Comparison of ENCODE assay signal across 8 cellular contexts in the genomic region with DNA sequence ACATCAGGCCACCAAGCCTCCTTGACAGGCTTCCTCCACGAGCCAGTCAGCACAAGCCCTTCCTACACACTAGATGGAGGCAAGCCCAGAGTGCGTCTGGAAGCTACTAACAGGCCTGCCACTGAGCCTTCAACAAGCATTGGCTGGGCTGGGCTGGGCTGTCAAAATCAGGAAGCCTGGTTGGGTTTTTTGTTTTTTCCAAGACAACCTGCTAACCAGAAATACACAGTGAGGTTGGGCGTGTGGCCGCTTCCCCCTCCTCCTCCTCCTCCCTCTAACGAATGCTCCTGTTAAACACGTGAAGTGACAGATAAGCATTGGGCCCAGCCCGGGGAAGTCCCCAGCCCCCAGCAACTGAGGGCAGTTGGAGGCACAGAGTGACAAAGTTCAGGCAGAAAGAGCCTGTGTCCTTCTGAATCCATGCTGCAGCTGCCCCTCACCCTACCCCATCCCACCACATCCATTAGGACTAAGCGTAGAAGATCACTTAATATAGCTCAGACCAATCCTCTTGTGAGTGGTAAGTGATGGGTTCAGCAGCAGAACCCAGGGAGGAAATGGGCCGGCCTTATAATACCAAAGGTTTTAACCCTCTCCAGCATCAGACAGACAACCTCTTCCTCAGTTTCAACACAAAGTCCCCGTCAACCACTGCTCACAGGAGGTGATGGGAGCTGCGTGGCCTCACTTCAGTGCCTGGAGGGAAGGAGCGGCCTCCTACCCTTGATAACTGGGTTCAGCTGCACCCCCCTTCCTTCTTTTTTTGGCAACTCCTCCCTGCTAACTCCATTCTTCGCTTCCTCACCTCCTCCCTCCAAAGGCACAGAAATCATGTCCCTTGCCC. TPM values are rescaled to one million over a fixed set of nuclear protein-coding genes. Genes with fewer than 3 reads are reported as not detected.
DNase-seq lines count a peak whose midpoint lies in the region; ATAC-seq and TF ChIP-seq lines count a peak whose summit lies in the region.

No MANE protein-coding gene starts in this region.

- peaks cover 56% of the 10 kb centered on the region for H3K4me1 Mint-ChIP-seq in activated naive CD4-positive, alpha-beta T cell treated with anti-CD3 and anti-CD28 coated beads, Interleukin-2, amount 10 ng/mL, durations not matched to agents 7 days and 5 days

- DNase-seq in RPMI8226 = peak; percentile 50
- peak; percentile 92 for DNase-seq in activated naive CD4-positive, alpha-beta T cell treated with anti-CD3 and anti-CD28 coated beads, Interleukin-2, amount 10 ng/mL, durations not matched to agents 7 days and 5 days
- peak; percentile 91 for DNase-seq in right atrium auricular region (ENCODE audit: low spot score)
- peak; percentile 42 to 64 for DNase-seq in gastrocnemius medialis
- DNase-seq in DMS79 (lab: John Stamatoyannopoulos, UW) = no peak
- no peak for DNase-seq in NCI-H2171 (lab: John Stamatoyannopoulos, UW)

- no peak for TF ChIP-seq CTCF in right atrium auricular region (IDR thresholded peaks at IDR 0.05)
- TF ChIP-seq CTCF in gastrocnemius medialis (IDR thresholded peaks at IDR 0.05 in 4 of 5, conservative IDR thresholded peaks at IDR 0.05 in 1 of 5) = no peak

- H3K27ac ChIP-seq in right atrium auricular region (peak overlapping the region; percentile 88 to 94), gastrocnemius medialis (peak overlapping the region; percentile 75 to 93 (median 82))

- H3K4me3 ChIP-seq in right atrium auricular region (peak overlapping the region; percentile 48 to 59), gastrocnemius medialis (peak overlapping the region; percentile 35 to 62 (median 53))

- in situ Hi-C loops in gastrocnemius medialis (cut with MboI; ENCODE audit: low sequenced_read_pairs in 4 of 4) = no loop called here

- H3K27me3 ChIP-seq in right atrium auricular region (no peaks in the 10 kb centered on the region), gastrocnemius medialis (no peaks in the 10 kb centered on the region)

- H3K9me3 ChIP-seq in right atrium auricular region (no peaks in the 10 kb centered on the region), gastrocnemius medialis (no peaks in the 10 kb centered on the region)

- H3K27ac Mint-ChIP-seq in activated naive CD4-positive, alpha-beta T cell treated with anti-CD3 and anti-CD28 coated beads, Interleukin-2, amount 10 ng/mL, durations not matched to agents 7 days and 5 days = peak overlapping the region; percentile 98

- CTCF ChIA-PET in activated naive CD4-positive, alpha-beta T cell treated with anti-CD3 and anti-CD28 coated beads, Interleukin-2, amount 10 ng/mL, durations not matched to agents 7 days and 5 days (lab: Charles Lee) = interaction anchor here (0.6 to 4.0 kb wide), 18 partner anchors 8 to 187 kb away, joined by 3 to 24 read pairs (median 4); no protein-coding TSS in a partner anchor

- ATAC-seq in GM18511 (IDR thresholded peaks at IDR 0.05; ENCODE audit: unreplicated experiment) (peak; percentile 61), HG03066 (IDR thresholded peaks at IDR 0.05; ENCODE audit: low read depth, unreplicated experiment) (peak; percentile 41), gastrocnemius medialis (peak; percentile 24 to 35)

- H3K9me3 Mint-ChIP-seq in activated naive CD4-positive, alpha-beta T cell treated with anti-CD3 and anti-CD28 coated beads, Interleukin-2, amount 10 ng/mL, durations not matched to agents 7 days and 5 days = no peaks in the 10 kb centered on the region

- TF ChIP-seq POLR2A in gastrocnemius medialis (IDR thresholded peaks at IDR 0.05) = no peak

- H3K27me3 Mint-ChIP-seq in activated naive CD4-positive, alpha-beta T cell treated with anti-CD3 and anti-CD28 coated beads, Interleukin-2, amount 10 ng/mL, durations not matched to agents 7 days and 5 days = peaks cover 24% of the 10 kb centered on the region

- H3K4me1 ChIP-seq in right atrium auricular region (peaks cover 3 to 46% of the 10 kb centered on the region in 2 donors), gastrocnemius medialis (peaks cover 31 to 35% of the 10 kb centered on the region in 2 donors)

- intact Hi-C loops in gastrocnemius medialis (cut with DNase I; ENCODE audit: low total_unique reads) = loop anchor here (2.0 to 5.0 kb wide), 3 partner anchors 21 to 93 kb away; no protein-coding TSS in a partner anchor

- peaks cover 45% of the 10 kb centered on the region for H3K36me3 Mint-ChIP-seq in activated naive CD4-positive, alpha-beta T cell treated with anti-CD3 and anti-CD28 coated beads, Interleukin-2, amount 10 ng/mL, durations not matched to agents 7 days and 5 days

- H3K36me3 ChIP-seq in right atrium auricular region = no peaks in the 10 kb centered on the region
- H3K36me3 ChIP-seq in gastrocnemius medialis = no peaks in the 10 kb centered on the region

- peak overlapping the region; percentile 99 for H3K4me3 Mint-ChIP-seq in activated naive CD4-positive, alpha-beta T cell treated with anti-CD3 and anti-CD28 coated beads, Interleukin-2, amount 10 ng/mL, durations not matched to agents 7 days and 5 days

RNA-seq across cellular contexts. Expression of a gene that starts 1.1 kb away (rescaled TPM):
- 10 to 100 TPM in 1 of 2 donors, 1 to 10 TPM in 1; 8.6 to 12.5 TPM for total RNA-seq in right atrium auricular region
- 1 to 10 TPM; 1.6 to 3.9 (median 2.8) TPM for total RNA-seq in gastrocnemius medialis

Comparison
In these comparisons a context has a peak if more than half of its experiments do, and no peak if none do; other contexts are left out.
1. DNase-seq: peak in RPMI8226 (single experiment), activated naive CD4-positive, alpha-beta T cell treated with anti-CD3 and anti-CD28 coated beads, Interleukin-2, amount 10 ng/mL, durations not matched to agents 7 days and 5 days (single experiment), right atrium auricular region (single experiment) and gastrocnemius medialis (2 of 2); none in DMS79 (single experiment) and NCI-H2171 (single experiment).
2. Peak in every context shown above with its lines, with median percentiles within 50 percentile points of each other: ATAC-seq.